In genomic region chr15:51726302-51727073, GRCh38 we compare ENCODE assay signal across 8 cellular contexts. TPM values are rescaled to one million over a fixed set of nuclear protein-coding genes. Genes with fewer than 3 reads are reported as not detected.
DNase-seq lines count a peak whose midpoint lies in the region; ATAC-seq and TF ChIP-seq lines count a peak whose summit lies in the region.

No MANE protein-coding gene starts in this region.

- H3K27ac Mint-ChIP-seq in activated T-helper 1 cell treated with anti-CD3 and anti-CD28 coated beads, Interleukin-12 subunit alpha, Interleukin-12 subunit beta, Interleukin-2, Interleukin-4 antibody, amounts not matched to agents 30 ng/mL and 10 ng/mL and 1 ng/mL, durations not matched to agents 14 hours and 24 hours and 36 hours: no peak overlapping the region

- no peaks in the 10 kb centered on the region for H3K9me3 ChIP-seq in HAP-1
- no peaks in the 10 kb centered on the region for H3K9me3 ChIP-seq in MG63
- H3K9me3 ChIP-seq in heart left ventricle: no peaks in the 10 kb centered on the region
- H3K9me3 ChIP-seq in skeletal muscle tissue (ENCODE audit: control insufficient read depth in 3 of 3, low read length in 3 of 3): no peaks in the 10 kb centered on the region

- H3K36me3 ChIP-seq in HAP-1 (replicated peaks) (no peaks in the 10 kb centered on the region), MG63 (peaks cover 17% of the 10 kb centered on the region), heart left ventricle (peaks cover 0 to 19% (median 5%) of the 10 kb centered on the region in 9 donors), skeletal muscle tissue (ENCODE audit: control insufficient read depth in 3 of 3, insufficient read depth in 3 of 3, low read length in 3 of 3) (no peaks in the 10 kb centered on the region)

- in situ Hi-C loops in HAP-1 (cut with MboI; ENCODE audit: low sequenced_read_pairs): no loop called here

- peaks cover 48% of the 10 kb centered on the region for H3K4me1 Mint-ChIP-seq in activated T-helper 1 cell treated with anti-CD3 and anti-CD28 coated beads, Interleukin-12 subunit alpha, Interleukin-12 subunit beta, Interleukin-2, Interleukin-4 antibody, amounts not matched to agents 30 ng/mL and 10 ng/mL and 1 ng/mL, durations not matched to agents 14 hours and 24 hours and 36 hours (ENCODE audit: low read depth)

- intact Hi-C loops in heart left ventricle (cut with DNase I): no loop called here
- intact Hi-C loops in activated T-helper 1 cell treated with anti-CD3 and anti-CD28 coated beads, Interleukin-12 subunit alpha, Interleukin-12 subunit beta, Interleukin-2, Interleukin-4 antibody, amounts not matched to agents 30 ng/mL and 10 ng/mL and 1 ng/mL, durations not matched to agents 14 hours and 24 hours and 36 hours (cut with micrococcal nuclease): no loop called here

- TF ChIP-seq CTCF in heart left ventricle (IDR thresholded peaks at IDR 0.05): no peak

- H3K27ac ChIP-seq in heart left ventricle (peak overlapping the region in 8 of 12 donors; percentile 14 to 68 (median 29)), skeletal muscle tissue (ENCODE audit: low read depth, low read length) (peak overlapping the region; percentile 37)

- H3K9me3 Mint-ChIP-seq in activated T-helper 1 cell treated with anti-CD3 and anti-CD28 coated beads, Interleukin-12 subunit alpha, Interleukin-12 subunit beta, Interleukin-2, Interleukin-4 antibody, amounts not matched to agents 30 ng/mL and 10 ng/mL and 1 ng/mL, durations not matched to agents 14 hours and 24 hours and 36 hours: no peaks in the 10 kb centered on the region

- H3K4me1 ChIP-seq in HAP-1: no peaks in the 10 kb centered on the region
- peaks cover 2 to 68% (median 40%) of the 10 kb centered on the region in 12 donors for H3K4me1 ChIP-seq in heart left ventricle
- peaks cover 26 to 36% (median 28%) of the 10 kb centered on the region in 3 donors for H3K4me1 ChIP-seq in skeletal muscle tissue (ENCODE audit: control insufficient read depth in 3 of 3, insufficient read depth in 3 of 3, low read length in 3 of 3)

- no peaks in the 10 kb centered on the region for H3K27me3 Mint-ChIP-seq in activated T-helper 1 cell treated with anti-CD3 and anti-CD28 coated beads, Interleukin-12 subunit alpha, Interleukin-12 subunit beta, Interleukin-2, Interleukin-4 antibody, amounts not matched to agents 30 ng/mL and 10 ng/mL and 1 ng/mL, durations not matched to agents 14 hours and 24 hours and 36 hours (ENCODE audit: insufficient read depth)

- no peak overlapping the region for H3K9ac ChIP-seq in skeletal muscle tissue (ENCODE audit: low read depth in 1 of 3, low read length in 3 of 3)

- H3K27me3 ChIP-seq in HAP-1 (ENCODE audit: low read depth) (no peaks in the 10 kb centered on the region; the same call in 1 of the 2 replicates), MG63 (no peaks in the 10 kb centered on the region), heart left ventricle (no peaks in the 10 kb centered on the region), skeletal muscle tissue (ENCODE audit: control insufficient read depth in 3 of 3, insufficient read depth in 3 of 3, low read length in 3 of 3) (no peaks in the 10 kb centered on the region)

- DNase-seq in SIG-M5 treated with dmso at 0.1 percent for 504 hours (lab: John Stamatoyannopoulos, UW; ENCODE audit: unreplicated experiment): peak; percentile 37
- DNase-seq in SIG-M5 (lab: John Stamatoyannopoulos, UW): no peak
- DNase-seq in HAP-1 (ENCODE audit: low spot score in 2 of 2): peak; percentile 42 to 57
- DNase-seq in MG63: peak; percentile 86
- peak; percentile 54 for DNase-seq in activated CD8-positive, alpha-beta memory T cell treated with anti-CD3 and anti-CD28 coated beads, Interleukin-2, amount 50 U/mL, for 4 hours
- DNase-seq in heart left ventricle: peak in 4 of 5 donors; percentile 54 to 76 (median 70)
- no peak for DNase-seq in activated T-helper 1 cell treated with anti-CD3 and anti-CD28 coated beads, Interleukin-12 subunit alpha, Interleukin-12 subunit beta, Interleukin-2, Interleukin-4 antibody, amounts not matched to agents 30 ng/mL and 10 ng/mL and 1 ng/mL, durations not matched to agents 14 hours and 24 hours and 36 hours (ENCODE audit: low spot score)

- H3K36me3 Mint-ChIP-seq in activated T-helper 1 cell treated with anti-CD3 and anti-CD28 coated beads, Interleukin-12 subunit alpha, Interleukin-12 subunit beta, Interleukin-2, Interleukin-4 antibody, amounts not matched to agents 30 ng/mL and 10 ng/mL and 1 ng/mL, durations not matched to agents 14 hours and 24 hours and 36 hours (ENCODE audit: low read depth): peaks cover 30% of the 10 kb centered on the region

- H3K4me3 ChIP-seq in HAP-1: no peak overlapping the region
- H3K4me3 ChIP-seq in MG63: no peak overlapping the region
- no peak overlapping the region for H3K4me3 ChIP-seq in heart left ventricle
- peak overlapping the region in 1 of 3 donors; percentile 17 for H3K4me3 ChIP-seq in skeletal muscle tissue (ENCODE audit: low read length in 3 of 3)

- ATAC-seq in heart left ventricle: peak; percentile 90 to 99 (median 98)

- H3K4me3 Mint-ChIP-seq in activated T-helper 1 cell treated with anti-CD3 and anti-CD28 coated beads, Interleukin-12 subunit alpha, Interleukin-12 subunit beta, Interleukin-2, Interleukin-4 antibody, amounts not matched to agents 30 ng/mL and 10 ng/mL and 1 ng/mL, durations not matched to agents 14 hours and 24 hours and 36 hours: no peak overlapping the region

- 12 to 25% (median 19%) methylated on average over 5 of the region's 5 CpGs for WGBS in heart left ventricle, 4 donors

- peak in 1 of 2 donors; percentile 39 for TF ChIP-seq POLR2A in heart left ventricle (IDR thresholded peaks at IDR 0.05)

RNA-seq across cellular contexts. Expression of gene LYSMD2, which starts 11.0 kb away (rescaled TPM):
- 23.3 and 25.2 TPM in 2 replicates for total RNA-seq in MG63 (2014; rRNA removed; shearing (Covaris generic); ENCODE audit: low replicate concordance)
- total RNA-seq in heart left ventricle (1 to 10 TPM; 3.1 to 8.7 (median 5.7) TPM), skeletal muscle tissue (9.4 TPM)
- 1 to 10 TPM; 5.3 to 5.7 TPM for polyA plus RNA-seq in heart left ventricle
- total RNA-seq in activated T-helper 1 cell treated with anti-CD3 and anti-CD28 coated beads, Interleukin-12 subunit alpha, Interleukin-12 subunit beta, Interleukin-2, Interleukin-4 antibody, amounts not matched to agents 30 ng/mL and 10 ng/mL and 1 ng/mL, durations not matched to agents 14 hours and 24 hours and 36 hours: 16.0 and 16.5 TPM in 2 replicates

RNA-seq across cellular contexts. Expression of gene TMOD2, which starts 24.9 kb away (rescaled TPM):
- 1.3 and 1.4 TPM in 2 replicates for total RNA-seq in MG63 (2014; rRNA removed; shearing (Covaris generic); ENCODE audit: low replicate concordance)
- total RNA-seq in heart left ventricle (10 to 100 TPM in 1 of 9 donors, 1 to 10 TPM in 8; 1.8 to 10.9 (median 6.4) TPM), skeletal muscle tissue (8.4 TPM)
- polyA plus RNA-seq in heart left ventricle: 1 to 10 TPM; 1.3 to 3.0 TPM
- 4.1 and 4.5 TPM in 2 replicates for total RNA-seq in activated T-helper 1 cell treated with anti-CD3 and anti-CD28 coated beads, Interleukin-12 subunit alpha, Interleukin-12 subunit beta, Interleukin-2, Interleukin-4 antibody, amounts not matched to agents 30 ng/mL and 10 ng/mL and 1 ng/mL, durations not matched to agents 14 hours and 24 hours and 36 hours

RNA-seq across cellular contexts. Expression of gene SCG3, which starts 45.2 kb away (rescaled TPM):
- not detected in 2 replicates for total RNA-seq in MG63 (2014; rRNA removed; shearing (Covaris generic); ENCODE audit: low replicate concordance)
- total RNA-seq in heart left ventricle (under 1 TPM in 2 of 9 donors, not detected in 7; 0.10 to 0.11 TPM), skeletal muscle tissue (under 0.01 TPM)
- polyA plus RNA-seq in heart left ventricle: under 1 TPM in 1 of 2 donors, not detected in 1; 0.04 TPM
- total RNA-seq in activated T-helper 1 cell treated with anti-CD3 and anti-CD28 coated beads, Interleukin-12 subunit alpha, Interleukin-12 subunit beta, Interleukin-2, Interleukin-4 antibody, amounts not matched to agents 30 ng/mL and 10 ng/mL and 1 ng/mL, durations not matched to agents 14 hours and 24 hours and 36 hours: not detected in 2 replicates

Comparison
In these comparisons a context has a peak if more than half of its experiments do, and no peak if none do; other contexts are left out.
1. DNase-seq: peak in SIG-M5 treated with dmso at 0.1 percent for 504 hours (single experiment), HAP-1 (2 of 2), MG63 (single experiment), activated CD8-positive, alpha-beta memory T cell treated with anti-CD3 and anti-CD28 coated beads, Interleukin-2, amount 50 U/mL, for 4 hours (single experiment) and heart left ventricle (4 of 5); none in SIG-M5 (single experiment) and activated T-helper 1 cell treated with anti-CD3 and anti-CD28 coated beads, Interleukin-12 subunit alpha, Interleukin-12 subunit beta, Interleukin-2, Interleukin-4 antibody, amounts not matched to agents 30 ng/mL and 10 ng/mL and 1 ng/mL, durations not matched to agents 14 hours and 24 hours and 36 hours (single experiment).